Comparison of ENCODE assay signal across 1 cellular context in the genomic region with DNA sequence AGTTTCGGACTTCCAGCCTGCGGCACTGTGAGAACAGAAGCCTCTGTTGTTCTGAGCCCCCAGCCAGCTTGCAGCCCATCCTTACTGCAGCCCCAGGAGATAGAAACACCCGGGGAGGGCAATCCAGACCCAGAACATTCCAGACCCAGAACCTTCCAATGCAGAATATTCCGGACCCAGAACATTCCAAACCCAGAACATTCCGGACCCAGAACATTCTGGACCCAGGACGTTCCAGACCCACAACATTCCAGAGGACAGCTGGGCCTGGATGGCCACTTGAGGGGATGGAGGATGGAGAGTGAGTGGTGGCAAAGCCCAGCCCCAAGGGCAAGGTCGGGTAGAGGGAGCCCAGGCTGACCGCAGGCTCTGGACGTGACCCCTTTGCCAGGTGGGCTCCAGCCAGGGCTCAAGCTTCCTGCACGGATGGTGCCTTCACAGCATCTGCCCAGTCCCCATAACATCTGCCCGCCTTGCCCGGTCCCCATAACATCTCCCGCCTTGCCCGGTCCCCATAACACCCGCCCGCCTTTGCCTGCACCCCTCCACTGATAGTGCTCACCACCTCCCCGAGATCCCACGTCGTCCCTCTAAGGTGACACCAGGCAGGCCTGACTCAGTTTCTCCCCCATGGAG.
TF ChIP-seq lines count a peak whose summit lies in the region.

No MANE protein-coding gene starts in this region.

TF ChIP-seq in GM12878, 131 proteins besides CTCF, POLR2A, EP300 and RAD21:
- TF ChIP-seq, protein P1, sequence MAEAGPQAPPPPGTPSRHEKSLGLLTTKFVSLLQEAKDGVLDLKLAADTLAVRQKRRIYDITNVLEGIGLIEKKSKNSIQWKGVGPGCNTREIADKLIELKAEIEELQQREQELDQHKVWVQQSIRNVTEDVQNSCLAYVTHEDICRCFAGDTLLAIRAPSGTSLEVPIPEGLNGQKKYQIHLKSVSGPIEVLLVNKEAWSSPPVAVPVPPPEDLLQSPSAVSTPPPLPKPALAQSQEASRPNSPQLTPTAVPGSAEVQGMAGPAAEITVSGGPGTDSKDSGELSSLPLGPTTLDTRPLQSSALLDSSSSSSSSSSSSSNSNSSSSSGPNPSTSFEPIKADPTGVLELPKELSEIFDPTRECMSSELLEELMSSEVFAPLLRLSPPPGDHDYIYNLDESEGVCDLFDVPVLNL (IDR thresholded peaks at IDR 0.05; ENCODE audit: low read depth, low read length): no peak
- no peak for TF ChIP-seq EED (IDR thresholded peaks at IDR 0.05; ENCODE audit: low read depth)
- no peak for TF ChIP-seq SMC3 (IDR thresholded peaks at IDR 0.05; ENCODE audit: borderline replicate concordance, low read length)
- TF ChIP-seq, protein P2, sequence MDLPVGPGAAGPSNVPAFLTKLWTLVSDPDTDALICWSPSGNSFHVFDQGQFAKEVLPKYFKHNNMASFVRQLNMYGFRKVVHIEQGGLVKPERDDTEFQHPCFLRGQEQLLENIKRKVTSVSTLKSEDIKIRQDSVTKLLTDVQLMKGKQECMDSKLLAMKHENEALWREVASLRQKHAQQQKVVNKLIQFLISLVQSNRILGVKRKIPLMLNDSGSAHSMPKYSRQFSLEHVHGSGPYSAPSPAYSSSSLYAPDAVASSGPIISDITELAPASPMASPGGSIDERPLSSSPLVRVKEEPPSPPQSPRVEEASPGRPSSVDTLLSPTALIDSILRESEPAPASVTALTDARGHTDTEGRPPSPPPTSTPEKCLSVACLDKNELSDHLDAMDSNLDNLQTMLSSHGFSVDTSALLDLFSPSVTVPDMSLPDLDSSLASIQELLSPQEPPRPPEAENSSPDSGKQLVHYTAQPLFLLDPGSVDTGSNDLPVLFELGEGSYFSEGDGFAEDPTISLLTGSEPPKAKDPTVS (IDR thresholded peaks at IDR 0.05; ENCODE audit: low read depth, low read length): peak; percentile 97
- TF ChIP-seq NR2F1 (conservative IDR thresholded peaks at IDR 0.05): 0 out of 2 replicates have a peak, but pooled peaks have one; percentile 4
- TF ChIP-seq IKZF2 (IDR thresholded peaks at IDR 0.05): no peak; a peak in 1 of 4 replicates
- no peak for TF ChIP-seq YY1 (IDR thresholded peaks at IDR 0.05; ENCODE audit: low read depth, low read length)
- TF ChIP-seq RCOR1 (conservative IDR thresholded peaks at IDR 0.05; ENCODE audit: low read depth, low read length): no peak
- no peak for TF ChIP-seq BACH1 (IDR thresholded peaks at IDR 0.05; ENCODE audit: borderline replicate concordance)
- TF ChIP-seq, protein P3, sequence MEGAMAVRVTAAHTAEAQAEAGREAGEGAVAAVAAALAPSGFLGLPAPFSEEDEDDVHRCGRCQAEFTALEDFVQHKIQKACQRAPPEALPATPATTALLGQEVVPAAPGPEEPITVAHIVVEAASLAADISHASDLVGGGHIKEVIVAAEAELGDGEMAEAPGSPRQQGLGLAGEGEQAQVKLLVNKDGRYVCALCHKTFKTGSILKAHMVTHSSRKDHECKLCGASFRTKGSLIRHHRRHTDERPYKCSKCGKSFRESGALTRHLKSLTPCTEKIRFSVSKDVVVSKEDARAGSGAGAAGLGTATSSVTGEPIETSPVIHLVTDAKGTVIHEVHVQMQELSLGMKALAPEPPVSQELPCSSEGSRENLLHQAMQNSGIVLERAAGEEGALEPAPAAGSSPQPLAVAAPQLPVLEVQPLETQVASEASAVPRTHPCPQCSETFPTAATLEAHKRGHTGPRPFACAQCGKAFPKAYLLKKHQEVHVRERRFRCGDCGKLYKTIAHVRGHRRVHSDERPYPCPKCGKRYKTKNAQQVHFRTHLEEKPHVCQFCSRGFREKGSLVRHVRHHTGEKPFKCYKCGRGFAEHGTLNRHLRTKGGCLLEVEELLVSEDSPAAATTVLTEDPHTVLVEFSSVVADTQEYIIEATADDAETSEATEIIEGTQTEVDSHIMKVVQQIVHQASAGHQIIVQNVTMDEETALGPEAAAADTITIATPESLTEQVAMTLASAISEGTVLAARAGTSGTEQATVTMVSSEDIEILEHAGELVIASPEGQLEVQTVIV (IDR thresholded peaks at IDR 0.05; ENCODE audit: borderline replicate concordance, partially characterized antibody): no peak
- TF ChIP-seq, protein P4, sequence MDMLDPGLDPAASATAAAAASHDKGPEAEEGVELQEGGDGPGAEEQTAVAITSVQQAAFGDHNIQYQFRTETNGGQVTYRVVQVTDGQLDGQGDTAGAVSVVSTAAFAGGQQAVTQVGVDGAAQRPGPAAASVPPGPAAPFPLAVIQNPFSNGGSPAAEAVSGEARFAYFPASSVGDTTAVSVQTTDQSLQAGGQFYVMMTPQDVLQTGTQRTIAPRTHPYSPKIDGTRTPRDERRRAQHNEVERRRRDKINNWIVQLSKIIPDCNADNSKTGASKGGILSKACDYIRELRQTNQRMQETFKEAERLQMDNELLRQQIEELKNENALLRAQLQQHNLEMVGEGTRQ (IDR thresholded peaks at IDR 0.05; ENCODE audit: borderline replicate concordance, low read depth, low read length): no peak
- no peak for TF ChIP-seq ZNF24 (IDR thresholded peaks at IDR 0.05)
- TF ChIP-seq MTA2 (IDR thresholded peaks at IDR 0.05; ENCODE audit: low read depth): 0 out of 2 replicates have a peak, but pooled peaks have one; percentile 5
